1 cellular context compared by ENCODE assay signal in genomic region chr11:119320593-119321524, GRCh38.
TF ChIP-seq lines count a peak whose summit lies in the region.

No MANE protein-coding gene starts in this region.

TF ChIP-seq in IMR-90, 13 proteins besides CTCF, POLR2A, EP300 and RAD21:
- TF ChIP-seq BHLHE40 (IDR thresholded peaks at IDR 0.05; ENCODE audit: low read depth, low read length) (no peak), FOS (IDR thresholded peaks at IDR 0.05; ENCODE audit: low read depth, low read length) (no peak), RCOR1 (IDR thresholded peaks at IDR 0.05; ENCODE audit: insufficient replicate concordance, low read length) (no peak), SMC3 (IDR thresholded peaks at IDR 0.05; ENCODE audit: low read depth, low read length) (no peak)
- TF ChIP-seq, protein P1, sequence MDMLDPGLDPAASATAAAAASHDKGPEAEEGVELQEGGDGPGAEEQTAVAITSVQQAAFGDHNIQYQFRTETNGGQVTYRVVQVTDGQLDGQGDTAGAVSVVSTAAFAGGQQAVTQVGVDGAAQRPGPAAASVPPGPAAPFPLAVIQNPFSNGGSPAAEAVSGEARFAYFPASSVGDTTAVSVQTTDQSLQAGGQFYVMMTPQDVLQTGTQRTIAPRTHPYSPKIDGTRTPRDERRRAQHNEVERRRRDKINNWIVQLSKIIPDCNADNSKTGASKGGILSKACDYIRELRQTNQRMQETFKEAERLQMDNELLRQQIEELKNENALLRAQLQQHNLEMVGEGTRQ (IDR thresholded peaks at IDR 0.05; ENCODE audit: low read depth, low read length) = no peak
- TF ChIP-seq, protein P2, sequence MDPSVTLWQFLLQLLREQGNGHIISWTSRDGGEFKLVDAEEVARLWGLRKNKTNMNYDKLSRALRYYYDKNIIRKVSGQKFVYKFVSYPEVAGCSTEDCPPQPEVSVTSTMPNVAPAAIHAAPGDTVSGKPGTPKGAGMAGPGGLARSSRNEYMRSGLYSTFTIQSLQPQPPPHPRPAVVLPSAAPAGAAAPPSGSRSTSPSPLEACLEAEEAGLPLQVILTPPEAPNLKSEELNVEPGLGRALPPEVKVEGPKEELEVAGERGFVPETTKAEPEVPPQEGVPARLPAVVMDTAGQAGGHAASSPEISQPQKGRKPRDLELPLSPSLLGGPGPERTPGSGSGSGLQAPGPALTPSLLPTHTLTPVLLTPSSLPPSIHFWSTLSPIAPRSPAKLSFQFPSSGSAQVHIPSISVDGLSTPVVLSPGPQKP (IDR thresholded peaks at IDR 0.05; ENCODE audit: borderline replicate concordance, low read depth, low read length) = no peak
TF ChIP-seq in IMR-90: peak in this region for 0.
